ENCODE assay signal across 8 cellular contexts in genomic region chr7:128883622-128884549, GRCh38. TPM values are rescaled to one million over a fixed set of nuclear protein-coding genes. Genes with fewer than 3 reads are reported as not detected.
DNase-seq lines count a peak whose midpoint lies in the region; ATAC-seq and TF ChIP-seq lines count a peak whose summit lies in the region.

No MANE protein-coding gene starts in this region.

- peak; percentile 89 for TF ChIP-seq CTCF in AG09319 (IDR thresholded peaks at IDR 0.05; ENCODE audit: low read depth, low read length)

- H3K27ac Mint-ChIP-seq in effector memory CD8-positive, alpha-beta T cell = peak overlapping the region; percentile 38 to 54

- H3K4me1 Mint-ChIP-seq in effector memory CD8-positive, alpha-beta T cell (ENCODE audit: low read depth in 2 of 2) = peaks cover 3 to 5% of the 10 kb centered on the region in 2 donors

- ATAC-seq in GM18873 (IDR thresholded peaks at IDR 0.05; ENCODE audit: low FRiP score, unreplicated experiment) = peak; percentile 66
- peak; percentile 58 for ATAC-seq in HG03460 (IDR thresholded peaks at IDR 0.05; ENCODE audit: unreplicated experiment)
- ATAC-seq in effector memory CD8-positive, alpha-beta T cell (replicated peaks) = peak; percentile 94

- peak overlapping the region; percentile 62 to 64 for H3K4me3 Mint-ChIP-seq in effector memory CD8-positive, alpha-beta T cell

- H3K27me3 Mint-ChIP-seq in effector memory CD8-positive, alpha-beta T cell = peaks cover 4 to 12% of the 10 kb centered on the region in 2 donors

- no peak for DNase-seq in AG09319 (ENCODE audit: extremely low read depth, low read depth)
- peak; percentile 20 to 22 for DNase-seq in NOMO-1 (lab: John Stamatoyannopoulos, UW; ENCODE audit: unreplicated experiment in 2 of 2)
- peak; percentile 58 to 86 for DNase-seq in activated CD8-positive, alpha-beta memory T cell treated with anti-CD3 and anti-CD28 coated beads for 1 hour (ENCODE audit: extremely low read depth in 1 of 2, low read depth in 1 of 2)
- DNase-seq in effector memory CD8-positive, alpha-beta T cell = peak; percentile 88 to 89 (median 89)
- peak; percentile 84 for DNase-seq in mucosa of gallbladder (ENCODE audit: low spot score)
- peak; percentile 70 to 85 for DNase-seq in stimulated activated CD8-positive, alpha-beta memory T cell treated with anti-CD3 and anti-CD28 coated beads, Interleukin-7, amount 100 ng/mL, for 1 hour (ENCODE audit: low read depth in 2 of 2)

- peaks cover 3% of the 10 kb centered on the region for H3K36me3 Mint-ChIP-seq in effector memory CD8-positive, alpha-beta T cell (ENCODE audit: insufficient read depth)

- H3K9me3 Mint-ChIP-seq in effector memory CD8-positive, alpha-beta T cell = no peaks in the 10 kb centered on the region

RNA-seq across cellular contexts. Expression of gene ATP6V1F, which starts 21.2 kb away (rescaled TPM):
- total RNA-seq in mucosa of gallbladder = 118 TPM

RNA-seq across cellular contexts. Expression of gene KCP, which starts 26.6 kb away (rescaled TPM):
- 5.2 TPM for total RNA-seq in mucosa of gallbladder

RNA-seq across cellular contexts. Expression of gene FLNC, which starts 53.7 kb away (rescaled TPM):
- total RNA-seq in mucosa of gallbladder = 236 TPM

RNA-seq across cellular contexts. Expression of gene IRF5, which starts 53.8 kb away (rescaled TPM):
- 18.8 TPM for total RNA-seq in mucosa of gallbladder
